In genomic region chr10:77392851-77393250, GRCh38 we compare ENCODE assay signal across 9 cellular contexts.
A peak's percentile ranks its signal among the peaks of the same experiment; 100 is the strongest.
DNase-seq lines count a peak whose midpoint lies in the region; ATAC-seq and TF ChIP-seq lines count a peak whose summit lies in the region.
"Had no signal": no experiment of that assay in that cellular context is flagged by ENCODE, and none has a peak within 500 bp of the region (broad histone marks: within the 10 kb centered on the region; RNA-seq: fewer than 3 reads in every experiment).

No MANE protein-coding gene starts in this region.

- peak overlapping the region; percentile 75 to 78 for H3K27ac ChIP-seq in thoracic aorta

- ATAC-seq in thoracic aorta (ENCODE audit: insufficient number of reproducible peaks, low FRiP score, low read depth): peak; percentile 37
- no peak for ATAC-seq in HG03521 (IDR thresholded peaks at IDR 0.05; ENCODE audit: unreplicated experiment)

- DNase-seq in DMS 273 (lab: John Stamatoyannopoulos, UW; ENCODE audit: unreplicated experiment): peak; percentile 21
- DNase-seq in DMS 273 treated with DMSO at 0.1 percent for 48 hours (lab: John Stamatoyannopoulos, UW): no peak
- DNase-seq in RPMI7951 (ENCODE audit: low read depth): peak; percentile 99
- DNase-seq in fibroblast of the aortic adventitia (ENCODE audit: low read depth): peak; percentile 96
- peak; percentile 46 for DNase-seq in thoracic aorta (ENCODE audit: low spot score)
- DNase-seq in iPS-NIHi11 (ENCODE audit: low spot score): no peak
- DNase-seq in inferior parietal cortex (ENCODE audit: extremely low spot score): no peak
- DNase-seq: erythroblast had no signal

- no peaks in the 10 kb centered on the region for H3K27me3 ChIP-seq in thoracic aorta (replicated peaks; ENCODE audit: insufficient read depth)

- H3K4me1 ChIP-seq in thoracic aorta (ENCODE audit: control insufficient read depth in 1 of 2, low read depth in 2 of 2): peaks cover 45 to 72% of the 10 kb centered on the region in 2 donors

- no peaks in the 10 kb centered on the region for H3K36me3 ChIP-seq in thoracic aorta

- TF ChIP-seq CTCF in fibroblast of the aortic adventitia (IDR thresholded peaks at IDR 0.05; ENCODE audit: insufficient read depth, low read length): no peak
- no peak for TF ChIP-seq CTCF in thoracic aorta (IDR thresholded peaks at IDR 0.05)

- H3K9me3 ChIP-seq in thoracic aorta: no peaks in the 10 kb centered on the region

- H3K4me3 ChIP-seq in fibroblast of the aortic adventitia (ENCODE audit: low read depth, low read length) (no peak overlapping the region), thoracic aorta (no peak overlapping the region)

Comparison
In these comparisons a context has a peak if more than half of its experiments do, and no peak if none do; other contexts are left out.
1. DNase-seq: peak in DMS 273 (single experiment), RPMI7951 (single experiment), fibroblast of the aortic adventitia (single experiment) and thoracic aorta (single experiment); none in DMS 273 treated with DMSO at 0.1 percent for 48 hours (single experiment), iPS-NIHi11 (single experiment) and inferior parietal cortex (single experiment).